Comparison of ENCODE assay signal across 8 cellular contexts in genomic region chr12:47357006-47357405, GRCh38.
DNase-seq lines count a peak whose midpoint lies in the region; ATAC-seq lines count a peak whose summit lies in the region.
"Not testable (repeated sequence)": the region's sequence is repeated elsewhere in the genome, so short reads cannot be mapped to it uniquely, and the experiment has no call there.

No MANE protein-coding gene starts in this region.

- H3K4me2 ChIP-seq in BLaER1: peak overlapping the region; percentile 57
- H3K4me2 ChIP-seq in trophoblast cell (ENCODE audit: low read length): not testable (repeated sequence)

- H2AK5ac ChIP-seq in trophoblast cell (ENCODE audit: low read length): not testable (repeated sequence)

- CTCF ChIA-PET in T-cell (lab: Charles Lee): interaction anchor here (0.7 to 0.8 kb wide), 2 partner anchors 143 to 306 kb away, joined by 3 to 5 read pairs; no protein-coding TSS in a partner anchor
- CTCF ChIA-PET in activated CD4-positive, alpha-beta memory T cell treated with anti-CD3 and anti-CD28 coated beads for 36 hours (lab: Charles Lee): interaction anchor here (0.5 to 2.1 kb wide), 7 partner anchors 10 to 139 kb away, joined by 3 to 12 read pairs (median 4); no protein-coding TSS in a partner anchor

- not testable (repeated sequence) for H3K9me3 Mint-ChIP-seq in T-cell; activated CD4-positive, alpha-beta memory T cell treated with anti-CD3 and anti-CD28 coated beads for 36 hours
- peaks cover 10% of the 10 kb centered on the region for H3K9me3 Mint-ChIP-seq in activated T-helper 1 cell treated with anti-CD3 and anti-CD28 coated beads, Interleukin-12 subunit alpha, Interleukin-12 subunit beta, Interleukin-2, Interleukin-4 antibody, amounts not matched to agents 30 ng/mL and 10 ng/mL and 1 ng/mL, durations not matched to agents 14 hours and 24 hours and 36 hours
- peaks cover 23% of the 10 kb centered on the region for H3K9me3 Mint-ChIP-seq in activated naive CD8-positive, alpha-beta T cell treated with anti-CD3 and anti-CD28 coated beads for 36 hours

- H3K4me3 ChIP-seq in BLaER1; trophoblast cell (ENCODE audit: low read depth, low read length): not testable (repeated sequence)

- not testable (repeated sequence) for H2BK5ac ChIP-seq in trophoblast cell (ENCODE audit: low read depth, low read length, poor library complexity)

- H3K9ac ChIP-seq in BLaER1; trophoblast cell (ENCODE audit: low read length): not testable (repeated sequence)

- peaks cover 47% of the 10 kb centered on the region for H3K4me1 ChIP-seq in BLaER1
- H3K4me1 ChIP-seq in trophoblast cell (ENCODE audit: control insufficient read depth in 1 of 2, insufficient read depth in 2 of 2, low read length in 2 of 2): not testable (repeated sequence)

- not testable (repeated sequence) for H3K79me1 ChIP-seq in trophoblast cell (ENCODE audit: low read length)

- peak overlapping the region; percentile 89 to 92 for H3K27ac Mint-ChIP-seq in T-cell
- peak overlapping the region; percentile 99 for H3K27ac Mint-ChIP-seq in activated CD4-positive, alpha-beta memory T cell treated with anti-CD3 and anti-CD28 coated beads for 36 hours
- H3K27ac Mint-ChIP-seq in activated T-helper 1 cell treated with anti-CD3 and anti-CD28 coated beads, Interleukin-12 subunit alpha, Interleukin-12 subunit beta, Interleukin-2, Interleukin-4 antibody, amounts not matched to agents 30 ng/mL and 10 ng/mL and 1 ng/mL, durations not matched to agents 14 hours and 24 hours and 36 hours: peak overlapping the region; percentile 97
- H3K27ac Mint-ChIP-seq in activated naive CD8-positive, alpha-beta T cell treated with anti-CD3 and anti-CD28 coated beads for 36 hours: peak overlapping the region; percentile 96

- H4K12ac ChIP-seq in trophoblast cell (ENCODE audit: low read depth, low read length): not testable (repeated sequence)

- H4K20me1 ChIP-seq in BLaER1: not testable (repeated sequence)

- not testable (repeated sequence) for H2BK12ac ChIP-seq in trophoblast cell (ENCODE audit: low read length)

- H3K4me3 Mint-ChIP-seq in T-cell: peak overlapping the region in 1 of 3 donors; percentile 15
- peak overlapping the region; percentile 66 for H3K4me3 Mint-ChIP-seq in activated CD4-positive, alpha-beta memory T cell treated with anti-CD3 and anti-CD28 coated beads for 36 hours
- H3K4me3 Mint-ChIP-seq in activated T-helper 1 cell treated with anti-CD3 and anti-CD28 coated beads, Interleukin-12 subunit alpha, Interleukin-12 subunit beta, Interleukin-2, Interleukin-4 antibody, amounts not matched to agents 30 ng/mL and 10 ng/mL and 1 ng/mL, durations not matched to agents 14 hours and 24 hours and 36 hours: peak overlapping the region; percentile 60
- H3K4me3 Mint-ChIP-seq in activated naive CD8-positive, alpha-beta T cell treated with anti-CD3 and anti-CD28 coated beads for 36 hours: peak overlapping the region; percentile 69

- not testable (repeated sequence) for H3K23ac ChIP-seq in trophoblast cell (ENCODE audit: low read length)

- H3K4me1 Mint-ChIP-seq in T-cell: peaks cover 73 to 82% (median 81%) of the 10 kb centered on the region in 3 donors
- H3K4me1 Mint-ChIP-seq in activated CD4-positive, alpha-beta memory T cell treated with anti-CD3 and anti-CD28 coated beads for 36 hours (ENCODE audit: low read depth): peaks cover 78% of the 10 kb centered on the region
- H3K4me1 Mint-ChIP-seq in activated T-helper 1 cell treated with anti-CD3 and anti-CD28 coated beads, Interleukin-12 subunit alpha, Interleukin-12 subunit beta, Interleukin-2, Interleukin-4 antibody, amounts not matched to agents 30 ng/mL and 10 ng/mL and 1 ng/mL, durations not matched to agents 14 hours and 24 hours and 36 hours (ENCODE audit: low read depth): peaks cover 75% of the 10 kb centered on the region
- peaks cover 71% of the 10 kb centered on the region for H3K4me1 Mint-ChIP-seq in activated naive CD8-positive, alpha-beta T cell treated with anti-CD3 and anti-CD28 coated beads for 36 hours

- peaks cover 11% of the 10 kb centered on the region for H3K36me3 Mint-ChIP-seq in T-cell
- peaks cover 30% of the 10 kb centered on the region for H3K36me3 Mint-ChIP-seq in activated CD4-positive, alpha-beta memory T cell treated with anti-CD3 and anti-CD28 coated beads for 36 hours
- peaks cover 28% of the 10 kb centered on the region for H3K36me3 Mint-ChIP-seq in activated T-helper 1 cell treated with anti-CD3 and anti-CD28 coated beads, Interleukin-12 subunit alpha, Interleukin-12 subunit beta, Interleukin-2, Interleukin-4 antibody, amounts not matched to agents 30 ng/mL and 10 ng/mL and 1 ng/mL, durations not matched to agents 14 hours and 24 hours and 36 hours (ENCODE audit: low read depth)
- H3K36me3 Mint-ChIP-seq in activated naive CD8-positive, alpha-beta T cell treated with anti-CD3 and anti-CD28 coated beads for 36 hours: peaks cover 47% of the 10 kb centered on the region

- H3K27me3 ChIP-seq in BLaER1; trophoblast cell (ENCODE audit: insufficient read depth, low read length): not testable (repeated sequence)

- POLR2A ChIA-PET in T-cell (lab: Charles Lee): not testable (repeated sequence)
- POLR2A ChIA-PET in activated CD4-positive, alpha-beta memory T cell treated with anti-CD3 and anti-CD28 coated beads for 36 hours (lab: Charles Lee): interaction anchor here (0.6 to 3.2 kb wide), 13 partner anchors 27 to 150 kb away, joined by 3 to 28 read pairs (median 5); no protein-coding TSS in a partner anchor

- peak; percentile 43 for DNase-seq in ELF-1 (ENCODE audit: low read depth, low spot score)
- DNase-seq in T-cell; activated CD4-positive, alpha-beta memory T cell treated with anti-CD3 and anti-CD28 coated beads for 36 hours; activated T-helper 1 cell treated with anti-CD3 and anti-CD28 coated beads, Interleukin-12 subunit alpha, Interleukin-12 subunit beta, Interleukin-2, Interleukin-4 antibody, amounts not matched to agents 30 ng/mL and 10 ng/mL and 1 ng/mL, durations not matched to agents 14 hours and 24 hours and 36 hours (ENCODE audit: low spot score); activated naive CD8-positive, alpha-beta T cell treated with anti-CD3 and anti-CD28 coated beads for 36 hours: not testable (repeated sequence)
- peak; percentile 78 for DNase-seq in islet precursor cell
- peak; percentile 88 to 94 for DNase-seq in trophoblast cell

- H4K91ac ChIP-seq in trophoblast cell (ENCODE audit: low read depth, low read length): not testable (repeated sequence)

- not testable (repeated sequence) for H2BK120ac ChIP-seq in trophoblast cell (ENCODE audit: insufficient read depth, low read length, poor library complexity)

- not testable (repeated sequence) for H3K4ac ChIP-seq in trophoblast cell (ENCODE audit: low read depth, low read length)

- not testable (repeated sequence) for H4K8ac ChIP-seq in trophoblast cell (ENCODE audit: low read depth, low read length)

- 0 out of 2 replicates have a peak overlapping the region, but pooled peaks have one; percentile 16 for H3K27ac ChIP-seq in BLaER1
- H3K27ac ChIP-seq in trophoblast cell (ENCODE audit: low read depth, low read length): not testable (repeated sequence)

- H2AFZ ChIP-seq in trophoblast cell (ENCODE audit: insufficient read depth, low read length, poor library complexity): not testable (repeated sequence)

- not testable (repeated sequence) for ATAC-seq in T-cell (replicated peaks in 1 of 4)

- H3K79me2 ChIP-seq in trophoblast cell (ENCODE audit: control insufficient read depth, insufficient read depth, low read length, poor library complexity): not testable (repeated sequence)

- H3K27me3 Mint-ChIP-seq in T-cell; activated CD4-positive, alpha-beta memory T cell treated with anti-CD3 and anti-CD28 coated beads for 36 hours; activated T-helper 1 cell treated with anti-CD3 and anti-CD28 coated beads, Interleukin-12 subunit alpha, Interleukin-12 subunit beta, Interleukin-2, Interleukin-4 antibody, amounts not matched to agents 30 ng/mL and 10 ng/mL and 1 ng/mL, durations not matched to agents 14 hours and 24 hours and 36 hours (ENCODE audit: insufficient read depth); activated naive CD8-positive, alpha-beta T cell treated with anti-CD3 and anti-CD28 coated beads for 36 hours: not testable (repeated sequence)

- peaks cover 21% of the 10 kb centered on the region for H3K9me3 ChIP-seq in BLaER1
- H3K9me3 ChIP-seq in trophoblast cell (ENCODE audit: insufficient read depth, low read depth, low read length): not testable (repeated sequence)

- not testable (repeated sequence) for H3K18ac ChIP-seq in trophoblast cell (ENCODE audit: low read length)

- no CpG with 5 or more reads among the region's 8 CpGs for WGBS in trophoblast cell (ENCODE audit: extremely low coverage, insufficient coverage, insufficient read length)

- intact Hi-C loops in activated CD4-positive, alpha-beta memory T cell treated with anti-CD3 and anti-CD28 coated beads for 36 hours (cut with micrococcal nuclease): loop anchor here (2.0 to 10.0 kb wide), 3 partner anchors 28 to 562 kb away; no protein-coding TSS in a partner anchor
- intact Hi-C loops in activated T-helper 1 cell treated with anti-CD3 and anti-CD28 coated beads, Interleukin-12 subunit alpha, Interleukin-12 subunit beta, Interleukin-2, Interleukin-4 antibody, amounts not matched to agents 30 ng/mL and 10 ng/mL and 1 ng/mL, durations not matched to agents 14 hours and 24 hours and 36 hours (cut with micrococcal nuclease): loop anchor here (2.0 to 10.0 kb wide), 6 partner anchors 40 to 1142 kb away; partner anchors contain the start of gene HDAC7

- not testable (repeated sequence) for H3K36me3 ChIP-seq in BLaER1; trophoblast cell (ENCODE audit: control insufficient read depth in 1 of 2, insufficient read depth in 2 of 2, low read length in 2 of 2)

- not testable (repeated sequence) for H3K14ac ChIP-seq in trophoblast cell (ENCODE audit: low read length)
